ENCODE assay signal across 18 cellular contexts in genomic region chr17:74271902-74272563, GRCh38. TPM values are rescaled to one million over a fixed set of nuclear protein-coding genes. Genes with fewer than 3 reads are reported as not detected.
DNase-seq lines count a peak whose midpoint lies in the region; ATAC-seq and TF ChIP-seq lines count a peak whose summit lies in the region.
"Had no signal": no experiment of that assay in that cellular context is flagged by ENCODE, and none has a peak within 500 bp of the region (broad histone marks: within the 10 kb centered on the region; RNA-seq: fewer than 3 reads in every experiment).

No MANE protein-coding gene starts in this region.

- no peaks in the 10 kb centered on the region for H3K9me3 Mint-ChIP-seq in nephron
- H3K9me3 Mint-ChIP-seq: activated naive CD4-positive, alpha-beta T cell treated with anti-CD3 and anti-CD28 coated beads, Interleukin-2, amount 10 ng/mL, durations not matched to agents 7 days and 5 days; CD4-positive, alpha-beta T cell; mesothelial cell of epicardium had no signal

- ATAC-seq in heart left ventricle (peak in 3 of 4 donors; percentile 17 to 54 (median 33)), upper lobe of left lung (ENCODE audit: low FRiP score in 2 of 2) (peak in 1 of 2 donors; percentile 78), HG03439 (IDR thresholded peaks at IDR 0.05; ENCODE audit: unreplicated experiment) (no peak), HG03139 (IDR thresholded peaks at IDR 0.05; ENCODE audit: unreplicated experiment) (no peak)
- ATAC-seq: activated CD8-positive, alpha-beta memory T cell treated with anti-CD3 and anti-CD28 coated beads, Interleukin-2, amount 10 ng/mL, durations not matched to agents 7 days and 5 days had no signal

- peaks cover 83% of the 10 kb centered on the region for H3K4me1 Mint-ChIP-seq in nephron

- H3K36me3 ChIP-seq in heart left ventricle (no peaks in the 10 kb centered on the region), upper lobe of left lung (no peaks in the 10 kb centered on the region)
- H3K36me3 ChIP-seq: prostate gland had no signal

- H3K4me1 ChIP-seq in heart left ventricle (peaks cover 0 to 50% (median 25%) of the 10 kb centered on the region in 12 donors), upper lobe of left lung (peaks cover 6 to 39% (median 24%) of the 10 kb centered on the region in 4 donors)
- H3K4me1 ChIP-seq: prostate gland had no signal

- H3K27me3 Mint-ChIP-seq in nephron (ENCODE audit: low read depth): peaks cover 43% of the 10 kb centered on the region

- peaks cover 0 to 12% (median 4%) of the 10 kb centered on the region in 9 donors for H3K27me3 ChIP-seq in heart left ventricle
- no peaks in the 10 kb centered on the region for H3K27me3 ChIP-seq in upper lobe of left lung

- H3K9me3 ChIP-seq in heart left ventricle (no peaks in the 10 kb centered on the region), upper lobe of left lung (no peaks in the 10 kb centered on the region)
- H3K9me3 ChIP-seq: prostate gland had no signal

- H3K27ac ChIP-seq in heart left ventricle (peak overlapping the region in 6 of 12 donors; percentile 15 to 57 (median 46)), upper lobe of left lung (no peak overlapping the region)
- H3K27ac ChIP-seq: prostate gland had no signal

- intact Hi-C loops in heart left ventricle (cut with DNase I): no loop called here

- no peak for TF ChIP-seq EP300 in upper lobe of left lung (IDR thresholded peaks at IDR 0.05)

- H3K36me3 Mint-ChIP-seq in nephron (ENCODE audit: low read depth): no peaks in the 10 kb centered on the region
- H3K36me3 Mint-ChIP-seq: activated CD8-positive, alpha-beta memory T cell treated with anti-CD3 and anti-CD28 coated beads, Interleukin-2, amount 10 ng/mL, durations not matched to agents 7 days and 5 days; mesothelial cell of epicardium had no signal

- 54 to 63% (median 57%) methylated on average over 13 of the region's 13 CpGs for WGBS in heart left ventricle, 4 donors
- 61 to 72% methylated on average over 13 of the region's 13 CpGs for WGBS in upper lobe of left lung, 2 donors

- TF ChIP-seq CTCF in heart left ventricle (IDR thresholded peaks at IDR 0.05) (no peak), nephron (IDR thresholded peaks at IDR 0.05; ENCODE audit: unreplicated experiment in 3 of 3) (no peak), upper lobe of left lung (IDR thresholded peaks at IDR 0.05) (no peak)

- H3K4me3 ChIP-seq in heart left ventricle (no peak overlapping the region), upper lobe of left lung (no peak overlapping the region)
- H3K4me3 ChIP-seq: prostate gland had no signal

- TF ChIP-seq POLR2A in heart left ventricle (IDR thresholded peaks at IDR 0.05): no peak
- TF ChIP-seq POLR2A in upper lobe of left lung (IDR thresholded peaks at IDR 0.05): no peak

- DNase-seq in anterior cingulate cortex (lab: John Stamatoyannopoulos, UW): peak in 55 of 58 donors; percentile 35 to 93 (median 80)
- DNase-seq in heart left ventricle: peak in 4 of 5 donors; percentile 52 to 81 (median 60)
- peak; percentile 74 to 80 for DNase-seq in upper lobe of left lung
- no peak for DNase-seq in activated effector memory CD4-positive, alpha-beta T cell treated with Interleukin-2 at 50 U/mL for 16 hours
- DNase-seq: activated CD8-positive, alpha-beta memory T cell treated with anti-CD3 and anti-CD28 coated beads, Interleukin-2, amount 10 ng/mL, durations not matched to agents 7 days and 5 days; activated naive CD4-positive, alpha-beta T cell treated with anti-CD3 and anti-CD28 coated beads, Interleukin-2, amount 10 ng/mL, durations not matched to agents 7 days and 5 days; CD4-positive, alpha-beta T cell; central memory CD4-positive, alpha-beta T cell; NCI-H1092; NCI-H226; stimulated activated CD4-positive, alpha-beta T cell treated with anti-CD3 and anti-CD28 coated beads, Interleukin-4, amount 100 ng/mL, for 1 hour had no signal

- peak overlapping the region; percentile 54 to 74 (median 71) for H3K27ac Mint-ChIP-seq in nephron
- H3K27ac Mint-ChIP-seq: activated CD8-positive, alpha-beta memory T cell treated with anti-CD3 and anti-CD28 coated beads, Interleukin-2, amount 10 ng/mL, durations not matched to agents 7 days and 5 days; activated naive CD4-positive, alpha-beta T cell treated with anti-CD3 and anti-CD28 coated beads, Interleukin-2, amount 10 ng/mL, durations not matched to agents 7 days and 5 days; CD4-positive, alpha-beta T cell; mesothelial cell of epicardium had no signal

- H3K4me3 Mint-ChIP-seq in nephron: peak overlapping the region in 1 of 3 experiments; percentile 30
- H3K4me3 Mint-ChIP-seq: activated CD8-positive, alpha-beta memory T cell treated with anti-CD3 and anti-CD28 coated beads, Interleukin-2, amount 10 ng/mL, durations not matched to agents 7 days and 5 days; activated naive CD4-positive, alpha-beta T cell treated with anti-CD3 and anti-CD28 coated beads, Interleukin-2, amount 10 ng/mL, durations not matched to agents 7 days and 5 days; CD4-positive, alpha-beta T cell; mesothelial cell of epicardium had no signal

RNA-seq across cellular contexts. Expression of gene DNAI2, which starts 2.0 kb away (rescaled TPM):
- total RNA-seq in heart left ventricle (not detected), upper lobe of left lung (10 to 100 TPM in 1 of 6 donors, 1 to 10 TPM in 4, under 1 TPM in 1; 0.29 to 16.1 (median 3.7) TPM)
- not detected for polyA plus RNA-seq in heart left ventricle
- total RNA-seq: epithelial cell of proximal tubule, mesothelial cell of epicardium, OCI-LY7 had no signal

RNA-seq across cellular contexts. Expression of gene KIF19, which starts 54.0 kb away (rescaled TPM):
- total RNA-seq in heart left ventricle (1 to 10 TPM in 1 of 9 donors, under 1 TPM in 6, not detected in 2; 0.12 to 3.0 (median 0.19) TPM), upper lobe of left lung (10 to 100 TPM in 2 of 6 donors, 1 to 10 TPM in 3, under 1 TPM in 1; 0.46 to 13.7 (median 3.8) TPM)
- polyA plus RNA-seq in heart left ventricle: under 1 TPM; 0.18 to 0.46 TPM
- total RNA-seq: epithelial cell of proximal tubule, mesothelial cell of epicardium, OCI-LY7 had no signal

RNA-seq across cellular contexts. Expression of gene TTYH2, which starts 58.7 kb away (rescaled TPM):
- 10 to 100 TPM; 17.3 to 34.6 (median 24.6) TPM for total RNA-seq in heart left ventricle
- 10 to 100 TPM; 10.3 to 14.5 TPM for polyA plus RNA-seq in heart left ventricle
- 10 to 100 TPM in 1 of 6 donors, 1 to 10 TPM in 5; 2.4 to 10.5 (median 8.0) TPM for total RNA-seq in upper lobe of left lung

Comparison
In these comparisons a context has a peak if more than half of its experiments do, and no peak if none do; other contexts are left out.
1. ATAC-seq: peak in heart left ventricle (3 of 4); none in HG03439 (single experiment) and HG03139 (single experiment).